ENCODE assay signal across 22 cellular contexts in the genomic region with DNA sequence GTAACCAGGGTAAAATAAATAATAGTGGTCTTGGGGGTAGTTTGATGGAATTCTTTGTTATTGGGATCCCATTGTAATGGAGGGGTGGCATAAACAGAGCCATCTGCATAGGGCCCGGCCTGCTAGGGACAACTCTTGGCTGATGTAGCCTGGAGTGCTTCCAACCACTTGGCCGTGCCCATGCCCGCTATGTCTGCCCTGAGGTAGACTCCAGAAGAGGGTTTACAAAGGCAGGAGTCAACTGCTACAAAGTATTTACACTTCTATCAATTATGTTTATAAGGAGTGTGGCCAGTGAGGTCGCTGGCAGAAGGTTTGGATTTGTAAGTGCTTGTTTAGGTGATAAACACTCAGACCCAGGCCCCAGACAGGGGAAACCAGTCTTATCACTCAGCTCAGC. TPM values are rescaled to one million over a fixed set of nuclear protein-coding genes. Genes with fewer than 3 reads are reported as not detected.
DNase-seq lines count a peak whose midpoint lies in the region; ATAC-seq and TF ChIP-seq lines count a peak whose summit lies in the region.
"Had no signal": no experiment of that assay in that cellular context is flagged by ENCODE, and none has a peak within 500 bp of the region (broad histone marks: within the 10 kb centered on the region; RNA-seq: fewer than 3 reads in every experiment).

No MANE protein-coding gene starts in this region.

- TF ChIP-seq CTCF in LNCaP clone FGC (IDR thresholded peaks at IDR 0.05; ENCODE audit: control insufficient read depth, extremely low read depth, insufficient read depth) = no peak
- no peak for TF ChIP-seq CTCF in heart right ventricle (IDR thresholded peaks at IDR 0.05)
- no peak for TF ChIP-seq CTCF in testis (IDR thresholded peaks at IDR 0.05)

- DNase-seq in LNCaP clone FGC (ENCODE audit: low read depth) (peak; percentile 67), NCI-H510A treated with DMSO at 0.1 percent for 48 hours (lab: John Stamatoyannopoulos, UW) (peak; percentile 88), heart right ventricle (peak; percentile 42 to 47), testis (peak; percentile 40), SW 1271 (lab: John Stamatoyannopoulos, UW) (no peak), GM03348 (ENCODE audit: low spot score) (no peak)
- DNase-seq: activated CD4-positive, alpha-beta T cell treated with anti-CD3 and anti-CD28 coated beads for 48 hours; activated gamma-delta T cell; Calu3; cerebellar nuclear complex; effector memory CD8-positive, alpha-beta T cell; islet precursor cell; mesenchymal stem cell; NCI-H1694; NCI-H526; stimulated activated CD4-positive, alpha-beta T cell treated with anti-CD3 and anti-CD28 coated beads, Interleukin-4, amount 100 ng/mL, for 24 hours had no signal

- H3K4me3 ChIP-seq in LNCaP clone FGC (ENCODE audit: low read depth, low read length) = no peak overlapping the region
- no peak overlapping the region for H3K4me3 ChIP-seq in heart right ventricle
- no peak overlapping the region for H3K4me3 ChIP-seq in testis
- H3K4me3 ChIP-seq: skin epidermis had no signal

- WGBS in heart right ventricle, 2 donors = 44 to 73% methylated on average over 4 of the region's 4 CpGs
- WGBS in testis, 2 donors = 53 to 77% methylated on average over 4 of the region's 4 CpGs

- intact Hi-C loops in heart right ventricle (cut with DNase I) (loop anchor here in 3 of 10 donors (5.0 to 10.0 kb wide), 3 partner anchors 72 to 323 kb away; no protein-coding TSS in a partner anchor), testis (cut with DNase I; ENCODE audit: low total_unique reads) (no loop called here)

- peaks cover 10 to 73% (median 52%) of the 10 kb centered on the region in 9 donors for H3K4me1 ChIP-seq in heart right ventricle
- H3K4me1 ChIP-seq in testis = peaks cover 17% of the 10 kb centered on the region

- H3K36me3 ChIP-seq in heart right ventricle (peaks cover 0 to 20% (median 3%) of the 10 kb centered on the region in 9 donors), testis (ENCODE audit: low read depth, missing control alignments) (no peaks in the 10 kb centered on the region)

- ATAC-seq in heart right ventricle (peak in 5 of 8 donors; percentile 42 to 79 (median 57)), HG03159 (IDR thresholded peaks at IDR 0.05; ENCODE audit: unreplicated experiment) (no peak), GM18909 (IDR thresholded peaks at IDR 0.05; ENCODE audit: poor library complexity, unreplicated experiment) (no peak)
- ATAC-seq: effector memory CD8-positive, alpha-beta T cell; natural killer cell treated with Interleukin-12 subunit alpha and Interleukin-12 subunit beta and Interleukin-15 and Interleukin-18, amount 100 ng/mL, for 72 hours; Panc1 had no signal

- TF ChIP-seq POLR2A in testis (IDR thresholded peaks at IDR 0.05) = no peak

- H3K27me3 ChIP-seq in heart right ventricle = no peaks in the 10 kb centered on the region
- H3K27me3 ChIP-seq in testis = no peaks in the 10 kb centered on the region

- no peaks in the 10 kb centered on the region for H3K9me3 ChIP-seq in heart right ventricle
- H3K9me3 ChIP-seq in testis = no peaks in the 10 kb centered on the region
- H3K9me3 ChIP-seq: SK-N-SH had no signal

- H3K27ac ChIP-seq in heart right ventricle (peak overlapping the region in 7 of 10 donors; percentile 42 to 86 (median 64)), testis (no peak overlapping the region)

RNA-seq across cellular contexts. Expression of a gene that starts 8.1 kb away (rescaled TPM):
- 10 to 100 TPM in 1 of 10 donors, 1 to 10 TPM in 9; 1.2 to 16.5 (median 6.1) TPM for total RNA-seq in heart right ventricle
- polyA plus RNA-seq in heart right ventricle = 1 to 10 TPM; 3.4 to 5.0 TPM
- 10 to 100 TPM; 16.7 to 25.5 TPM for total RNA-seq in testis
- 15.3 TPM for polyA plus RNA-seq in testis (ENCODE audit: insufficient read depth, low read depth, low replicate concordance)
- total RNA-seq: natural killer cell treated with Interleukin-12 subunit alpha and Interleukin-12 subunit beta and Interleukin-15 and Interleukin-18, amount 100 ng/mL, for 72 hours had no signal

Comparison
In these comparisons a context has a peak if more than half of its experiments do, and no peak if none do; other contexts are left out.
1. DNase-seq: peak in LNCaP clone FGC (single experiment), NCI-H510A treated with DMSO at 0.1 percent for 48 hours (single experiment), heart right ventricle (2 of 2) and testis (single experiment); none in SW 1271 (0 of 2) and GM03348 (single experiment).
2. ATAC-seq: peak in heart right ventricle (5 of 8); none in HG03159 (single experiment) and GM18909 (single experiment).
3. H3K27ac ChIP-seq: peak in heart right ventricle (7 of 10); none in testis (0 of 2).